18 cellular contexts compared by ENCODE assay signal in the genomic region with DNA sequence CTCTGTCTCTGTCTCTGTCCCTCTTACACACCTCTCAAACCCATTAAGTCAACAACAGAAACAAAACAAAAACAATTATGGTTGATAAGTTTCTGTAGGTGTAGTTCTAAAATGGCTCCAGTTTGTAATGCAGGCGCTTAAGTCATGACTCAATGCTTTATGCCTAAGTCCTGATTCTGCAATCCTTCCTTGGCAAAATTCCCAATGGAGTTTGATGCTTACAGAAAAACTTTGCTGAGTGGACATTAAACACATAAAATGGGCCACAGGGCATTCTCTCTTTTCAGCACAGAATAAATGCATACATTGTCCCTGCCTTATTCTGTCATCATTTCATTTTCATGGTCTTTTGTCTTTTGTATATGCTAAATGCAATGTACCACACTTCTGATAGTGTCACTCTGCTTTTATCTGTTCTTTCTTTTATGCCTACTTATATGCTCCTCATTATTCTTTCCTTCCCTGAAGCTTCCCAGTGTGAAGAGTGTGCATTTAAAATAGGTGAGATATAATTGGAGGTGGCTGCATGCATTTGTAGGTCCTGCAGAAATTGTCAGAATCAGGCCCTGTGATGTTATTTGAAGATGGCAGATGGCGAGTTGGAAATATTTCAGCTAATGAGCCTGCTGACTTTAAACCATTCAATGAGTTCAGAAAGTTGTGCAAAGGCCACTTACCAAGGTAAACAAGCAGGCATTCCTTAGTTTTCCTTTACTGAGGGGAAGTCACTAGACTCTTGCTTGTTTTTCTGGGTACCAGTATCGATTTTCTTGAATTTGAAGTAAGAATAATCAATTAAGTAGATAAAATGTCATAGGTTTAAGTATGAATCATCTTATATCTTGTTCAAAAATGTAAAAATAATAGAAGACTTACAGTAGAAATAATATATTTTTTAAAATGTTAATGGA.
DNase-seq lines count a peak whose midpoint lies in the region; ATAC-seq lines count a peak whose summit lies in the region.
"Had no signal": no experiment of that assay in that cellular context is flagged by ENCODE, and none has a peak within 500 bp of the region (broad histone marks: within the 10 kb centered on the region; RNA-seq: fewer than 3 reads in every experiment).

No MANE protein-coding gene starts in this region.

- H3K27me3 Mint-ChIP-seq in activated CD8-positive, alpha-beta T cell treated with anti-CD3 and anti-CD28 coated beads, Interleukin-2, amount 10 ng/mL, durations not matched to agents 7 days and 5 days (ENCODE audit: low read depth) = no peaks in the 10 kb centered on the region
- no peaks in the 10 kb centered on the region for H3K27me3 Mint-ChIP-seq in activated T-helper 17 cell treated with anti-CD3 and anti-CD28 coated beads, Interleukin-2, amount 50 U/mL, for 72 hours
- H3K27me3 Mint-ChIP-seq: naive B cell, progenitor cell of endocrine pancreas had no signal

- peak; percentile 5 for DNase-seq in A172 (ENCODE audit: low spot score)
- peak; percentile 35 for DNase-seq in H4 (ENCODE audit: low spot score)
- peak; percentile 73 for DNase-seq in amniotic epithelial cell (ENCODE audit: low read depth)
- DNase-seq in foreskin melanocyte = peak; percentile 84
- no peak for DNase-seq in activated CD8-positive, alpha-beta T cell treated with anti-CD3 and anti-CD28 coated beads, Interleukin-2, amount 10 ng/mL, durations not matched to agents 7 days and 5 days
- DNase-seq: activated gamma-delta T cell treated with Interleukin-2 at 50 U/mL for 16 hours, Caco-2, dorsolateral prefrontal cortex, KG1, lower lobe of right lung, naive B cell, NCI-H1417, NCI-H524 treated with DMSO at 0.1 percent for 48 hours, stomach had no signal

- H3K9me3 Mint-ChIP-seq in activated CD8-positive, alpha-beta T cell treated with anti-CD3 and anti-CD28 coated beads, Interleukin-2, amount 10 ng/mL, durations not matched to agents 7 days and 5 days (ENCODE audit: insufficient read depth) = no peaks in the 10 kb centered on the region
- no peaks in the 10 kb centered on the region for H3K9me3 Mint-ChIP-seq in activated T-helper 17 cell treated with anti-CD3 and anti-CD28 coated beads, Interleukin-2, amount 50 U/mL, for 72 hours

- no peak for ATAC-seq in activated CD8-positive, alpha-beta T cell treated with anti-CD3 and anti-CD28 coated beads, Interleukin-2, amount 10 ng/mL, durations not matched to agents 7 days and 5 days
- ATAC-seq in activated T-helper 17 cell treated with anti-CD3 and anti-CD28 coated beads, Interleukin-2, amount 50 U/mL, for 72 hours (replicated peaks) = no peak
- ATAC-seq in HG03108 (IDR thresholded peaks at IDR 0.05; ENCODE audit: unreplicated experiment) = no peak
- ATAC-seq in HG02970 (IDR thresholded peaks at IDR 0.05; ENCODE audit: low FRiP score, unreplicated experiment) = no peak
- ATAC-seq: lower lobe of right lung had no signal

- no peak overlapping the region for H3K27ac Mint-ChIP-seq in activated CD8-positive, alpha-beta T cell treated with anti-CD3 and anti-CD28 coated beads, Interleukin-2, amount 10 ng/mL, durations not matched to agents 7 days and 5 days
- no peak overlapping the region for H3K27ac Mint-ChIP-seq in activated T-helper 17 cell treated with anti-CD3 and anti-CD28 coated beads, Interleukin-2, amount 50 U/mL, for 72 hours
- H3K27ac Mint-ChIP-seq: naive B cell, progenitor cell of endocrine pancreas had no signal

- no peaks in the 10 kb centered on the region for H3K36me3 Mint-ChIP-seq in activated CD8-positive, alpha-beta T cell treated with anti-CD3 and anti-CD28 coated beads, Interleukin-2, amount 10 ng/mL, durations not matched to agents 7 days and 5 days (ENCODE audit: low read depth)
- no peaks in the 10 kb centered on the region for H3K36me3 Mint-ChIP-seq in activated T-helper 17 cell treated with anti-CD3 and anti-CD28 coated beads, Interleukin-2, amount 50 U/mL, for 72 hours (ENCODE audit: low read depth)
- H3K36me3 Mint-ChIP-seq: naive B cell had no signal

- POLR2A ChIA-PET in activated CD8-positive, alpha-beta T cell treated with anti-CD3 and anti-CD28 coated beads, Interleukin-2, amount 10 ng/mL, durations not matched to agents 7 days and 5 days (lab: Charles Lee) = no interaction called here

- no peaks in the 10 kb centered on the region for H3K4me1 Mint-ChIP-seq in activated CD8-positive, alpha-beta T cell treated with anti-CD3 and anti-CD28 coated beads, Interleukin-2, amount 10 ng/mL, durations not matched to agents 7 days and 5 days (ENCODE audit: low read depth)
- H3K4me1 Mint-ChIP-seq in activated T-helper 17 cell treated with anti-CD3 and anti-CD28 coated beads, Interleukin-2, amount 50 U/mL, for 72 hours = no peaks in the 10 kb centered on the region
- H3K4me1 Mint-ChIP-seq: naive B cell had no signal

- H3K4me3 Mint-ChIP-seq in activated CD8-positive, alpha-beta T cell treated with anti-CD3 and anti-CD28 coated beads, Interleukin-2, amount 10 ng/mL, durations not matched to agents 7 days and 5 days = no peak overlapping the region
- no peak overlapping the region for H3K4me3 Mint-ChIP-seq in activated T-helper 17 cell treated with anti-CD3 and anti-CD28 coated beads, Interleukin-2, amount 50 U/mL, for 72 hours
- H3K4me3 Mint-ChIP-seq: naive B cell had no signal

- CTCF ChIA-PET in activated CD8-positive, alpha-beta T cell treated with anti-CD3 and anti-CD28 coated beads, Interleukin-2, amount 10 ng/mL, durations not matched to agents 7 days and 5 days (lab: Charles Lee) = no interaction called here
